In the genomic region with DNA sequence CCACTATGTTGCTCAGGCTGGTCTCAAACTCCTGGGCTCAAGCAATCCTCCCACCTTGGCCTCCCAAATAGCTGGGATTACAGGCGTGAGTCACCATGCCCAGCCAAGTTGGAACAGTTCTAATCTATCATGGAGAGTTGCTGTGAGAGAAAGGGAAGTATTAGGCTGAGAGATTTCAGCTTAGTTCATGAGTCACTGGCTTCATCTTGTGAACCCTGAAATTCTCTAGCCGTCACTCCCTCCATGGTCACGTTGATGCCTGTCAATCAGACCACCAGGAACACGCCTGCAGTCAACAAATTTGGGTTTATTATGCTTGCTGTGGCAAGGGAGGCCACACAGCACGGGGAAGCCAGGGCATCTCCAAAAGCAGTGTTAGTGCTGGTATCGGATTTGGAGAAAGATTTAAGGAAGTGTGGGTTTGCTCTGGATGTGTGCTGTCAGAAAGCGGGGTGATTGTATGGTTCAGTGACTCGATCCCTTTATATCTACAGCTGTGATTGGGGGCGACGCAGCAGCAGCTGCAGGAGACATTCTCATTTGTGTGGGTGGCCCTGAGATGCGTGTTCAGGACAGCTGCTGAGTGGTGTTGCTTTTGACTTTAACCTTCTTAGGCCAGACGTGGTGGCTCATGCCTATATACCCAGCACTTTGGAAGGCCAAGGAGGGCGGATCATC, we compare ENCODE assay signal across 10 cellular contexts. TPM values are rescaled to one million over a fixed set of nuclear protein-coding genes. Genes with fewer than 3 reads are reported as not detected.
A peak's percentile ranks its signal among the peaks of the same experiment; 100 is the strongest.
DNase-seq lines count a peak whose midpoint lies in the region; FAIRE-seq and TF ChIP-seq lines count a peak whose summit lies in the region.
"Had no signal": no experiment of that assay in that cellular context is flagged by ENCODE, and none has a peak within 500 bp of the region (broad histone marks: within the 10 kb centered on the region; RNA-seq: fewer than 3 reads in every experiment).

No MANE protein-coding gene starts in this region.

- in situ Hi-C loops in HAP-1 (cut with MboI; ENCODE audit: low sequenced_read_pairs): no loop called here

- H3K27me3 Mint-ChIP-seq in astrocyte (ENCODE audit: low read depth, unreplicated experiment): peaks cover 3% of the 10 kb centered on the region

- H3K4me3 Mint-ChIP-seq in astrocyte (ENCODE audit: unreplicated experiment): no peak overlapping the region

- peaks cover 15% of the 10 kb centered on the region for H3K4me1 Mint-ChIP-seq in astrocyte (ENCODE audit: low read depth, unreplicated experiment)

- H3K9me3 ChIP-seq in HEK293 (ENCODE audit: control insufficient read depth, insufficient read depth, low read depth, low read length) (no peaks in the 10 kb centered on the region), astrocyte (ENCODE audit: insufficient read depth, low read depth, low read length) (no peaks in the 10 kb centered on the region), mucosa of stomach (ENCODE audit: control insufficient read depth, low read length) (no peaks in the 10 kb centered on the region), HAP-1 (no peaks in the 10 kb centered on the region), BE2C (no peaks in the 10 kb centered on the region)

- no peaks in the 10 kb centered on the region for H3K9me3 Mint-ChIP-seq in astrocyte (ENCODE audit: unreplicated experiment)

- no peak for TF ChIP-seq CTCF in HEK293 (tag by site-specific recombination; IDR thresholded peaks at IDR 0.05)
- TF ChIP-seq CTCF in astrocyte (IDR thresholded peaks at IDR 0.05; ENCODE audit: insufficient read depth, low read depth, low read length): no peak
- no peak for TF ChIP-seq CTCF in BE2C (IDR thresholded peaks at IDR 0.05; ENCODE audit: low read depth, low read length)

- H3K4me1 ChIP-seq in HEK293 (ENCODE audit: control insufficient read depth, insufficient read depth, low read length) (no peaks in the 10 kb centered on the region), astrocyte (ENCODE audit: insufficient read depth, low read length) (peaks cover 23% of the 10 kb centered on the region), mucosa of stomach (ENCODE audit: control insufficient read depth, insufficient read depth, low read length) (peaks cover 21% of the 10 kb centered on the region), HAP-1 (peaks cover 2% of the 10 kb centered on the region; the same call in 1 of the 2 replicates), BE2C (no peaks in the 10 kb centered on the region)

- H3K79me2 ChIP-seq in astrocyte (ENCODE audit: insufficient read depth, low read length): no peaks in the 10 kb centered on the region

- H3K36me3 Mint-ChIP-seq in astrocyte (ENCODE audit: low read depth, unreplicated experiment): no peaks in the 10 kb centered on the region

- H2AFZ ChIP-seq in astrocyte (ENCODE audit: low read depth, low read length): no peak overlapping the region

- H4K20me1 ChIP-seq in astrocyte (ENCODE audit: insufficient read depth, low read length): peaks cover 15% of the 10 kb centered on the region

- no peak overlapping the region for H3K4me3 ChIP-seq in HEK293 (ENCODE audit: low read depth, low read length)
- H3K4me3 ChIP-seq in astrocyte (ENCODE audit: insufficient read depth, low read depth, low read length): no peak overlapping the region
- H3K4me3 ChIP-seq in mucosa of stomach (ENCODE audit: low read length): no peak overlapping the region
- H3K4me3 ChIP-seq in HAP-1: no peak overlapping the region
- no peak overlapping the region for H3K4me3 ChIP-seq in BE2C (ENCODE audit: low read depth, low read length)

- POLR2A ChIA-PET in HEK293 (lab: Yijun Ruan, JAX): interaction anchor here (0.9 to 1.7 kb wide), 3 partner anchors 10 to 60 kb away, joined by 3 to 5 read pairs (median 3); a partner anchor contains a TSS

- H3K27me3 ChIP-seq in astrocyte (ENCODE audit: insufficient read depth, low read length) (no peaks in the 10 kb centered on the region), mucosa of stomach (ENCODE audit: control insufficient read depth, insufficient read depth, low read length) (no peaks in the 10 kb centered on the region), HAP-1 (ENCODE audit: low read depth) (no peaks in the 10 kb centered on the region), BE2C (no peaks in the 10 kb centered on the region)

- H3K27ac Mint-ChIP-seq in astrocyte (ENCODE audit: unreplicated experiment): peak overlapping the region; percentile 59

- FAIRE-seq in astrocyte (lab: Jason Lieb, UNC): no peak
- FAIRE-seq: TTC549 had no signal

- DNase-seq in astrocyte (ENCODE audit: low read depth) (peak; percentile 73), HAP-1 (ENCODE audit: low spot score in 2 of 2) (no peak), BE2C (no peak), kidney tubule cell (ENCODE audit: low spot score) (no peak)
- DNase-seq: DMS79, NCI-H2227 treated with DMSO at 0.1 percent for 48 hours had no signal

- H3K9ac ChIP-seq in astrocyte (ENCODE audit: low read length) (no peak overlapping the region), mucosa of stomach (ENCODE audit: low read length) (peak overlapping the region; percentile 5)

- CTCF ChIA-PET in HEK293 (lab: Yijun Ruan, JAX): interaction anchor here (0.5 to 1.7 kb wide), 6 partner anchors 9 to 206 kb away, joined by 3 to 5 read pairs (median 3); no protein-coding TSS in a partner anchor

- H3K27ac ChIP-seq in HEK293 (ENCODE audit: extremely low read depth, low read depth, low read length): no peak overlapping the region
- peak overlapping the region; percentile 55 for H3K27ac ChIP-seq in astrocyte (ENCODE audit: low read depth, low read length)

- H3K36me3 ChIP-seq in HEK293 (ENCODE audit: control insufficient read depth in 2 of 2, insufficient read depth in 1 of 2, low read length in 2 of 2) (peaks cover 0 to 37% of the 10 kb centered on the region in 2 experiments; a peak in 1 of 3 replicates), astrocyte (ENCODE audit: insufficient read depth, low read length) (peaks cover 10% of the 10 kb centered on the region), mucosa of stomach (ENCODE audit: control insufficient read depth, insufficient read depth, low read length) (peaks cover 15% of the 10 kb centered on the region), HAP-1 (replicated peaks) (peaks cover 3% of the 10 kb centered on the region; the same call in 1 of the 2 replicates), BE2C (no peaks in the 10 kb centered on the region)

- peak overlapping the region; percentile 16 for H3K4me2 ChIP-seq in astrocyte (ENCODE audit: low read length)

TF ChIP-seq in HEK293, 187 proteins besides CTCF, POLR2A, EP300 and RAD21:
- no peak for TF ChIP-seq ZNF37A (tag by site-specific recombination; IDR thresholded peaks at IDR 0.05)
- TF ChIP-seq PRDM1 (tag by site-specific recombination; IDR thresholded peaks at IDR 0.05): peak; percentile 57; the same call in 1 of the 2 replicates

RNA-seq across cellular contexts. Expression of a gene that starts 18.7 kb away (rescaled TPM):
- total RNA-seq in astrocyte: 1.3 and 1.7 TPM in 2 replicates
- 1.5 TPM for polyA plus RNA-seq in BE2C (2012; ENCODE audit: insufficient read depth, insufficient read length, low read depth)

RNA-seq across cellular contexts. Expression of a gene that starts 30.2 kb away (rescaled TPM):
- 170 and 179 TPM in 2 replicates for total RNA-seq in astrocyte
- polyA plus RNA-seq in BE2C (2012; ENCODE audit: insufficient read depth, insufficient read length, low read depth): 31.4 TPM

RNA-seq across cellular contexts. Expression of a gene that starts 46.5 kb away (rescaled TPM):
- not detected in 2 replicates for total RNA-seq in astrocyte
- not detected for polyA plus RNA-seq in BE2C (2012; ENCODE audit: insufficient read depth, insufficient read length, low read depth)
- total RNA-seq: kidney epithelial cell had no signal

RNA-seq across cellular contexts. Expression of a gene that starts 52.7 kb away (rescaled TPM):
- 0.73 and 1.0 TPM in 2 replicates for total RNA-seq in astrocyte
- polyA plus RNA-seq in BE2C (2012; ENCODE audit: insufficient read depth, insufficient read length, low read depth): 1.4 TPM

RNA-seq across cellular contexts. Expression of a gene that starts 58.7 kb away (rescaled TPM):
- 33.2 and 35.0 TPM in 2 replicates for total RNA-seq in astrocyte
- polyA plus RNA-seq in BE2C (2012; ENCODE audit: insufficient read depth, insufficient read length, low read depth): 144 TPM
